Comparison of ENCODE assay signal across 7 cellular contexts in genomic region chr12:123139926-123140674, GRCh38. TPM values are rescaled to one million over a fixed set of nuclear protein-coding genes. Genes with fewer than 3 reads are reported as not detected.
DNase-seq lines count a peak whose midpoint lies in the region; ATAC-seq and TF ChIP-seq lines count a peak whose summit lies in the region.

No MANE protein-coding gene starts in this region.

- no peaks in the 10 kb centered on the region for H3K27me3 ChIP-seq in WERI-Rb-1 (ENCODE audit: insufficient read depth, low read depth, severe bottlenecking)

- ATAC-seq in stimulated activated naive CD8-positive, alpha-beta T cell treated with anti-CD3 and anti-CD28 coated beads, Interleukin-15, amount 100 ng/mL, for 72 hours: no peak
- ATAC-seq in HG03097 (IDR thresholded peaks at IDR 0.05; ENCODE audit: low FRiP score, unreplicated experiment): no peak

- H3K27me3 Mint-ChIP-seq in IgD-negative memory B cell: no peaks in the 10 kb centered on the region
- no peaks in the 10 kb centered on the region for H3K27me3 Mint-ChIP-seq in stimulated activated naive CD8-positive, alpha-beta T cell treated with anti-CD3 and anti-CD28 coated beads, Interleukin-15, amount 100 ng/mL, for 72 hours

- H3K4me1 Mint-ChIP-seq in IgD-negative memory B cell: peaks cover 4 to 11% (median 4%) of the 10 kb centered on the region in 3 donors
- H3K4me1 Mint-ChIP-seq in stimulated activated naive CD8-positive, alpha-beta T cell treated with anti-CD3 and anti-CD28 coated beads, Interleukin-15, amount 100 ng/mL, for 72 hours: peaks cover 53% of the 10 kb centered on the region

- H3K9me3 Mint-ChIP-seq in IgD-negative memory B cell: no peaks in the 10 kb centered on the region
- H3K9me3 Mint-ChIP-seq in stimulated activated naive CD8-positive, alpha-beta T cell treated with anti-CD3 and anti-CD28 coated beads, Interleukin-15, amount 100 ng/mL, for 72 hours: no peaks in the 10 kb centered on the region

- TF ChIP-seq CTCF in WERI-Rb-1 (IDR thresholded peaks at IDR 0.05; ENCODE audit: low read depth, low read length): no peak

- H3K4me3 Mint-ChIP-seq in IgD-negative memory B cell: no peak overlapping the region
- H3K4me3 Mint-ChIP-seq in stimulated activated naive CD8-positive, alpha-beta T cell treated with anti-CD3 and anti-CD28 coated beads, Interleukin-15, amount 100 ng/mL, for 72 hours: peak overlapping the region in 1 of 2 donors; percentile 26

- H3K9me3 ChIP-seq in WERI-Rb-1 (ENCODE audit: severe bottlenecking): no peaks in the 10 kb centered on the region

- peak overlapping the region; percentile 93 for H3K27ac ChIP-seq in WERI-Rb-1

- peak overlapping the region in 2 of 3 donors; percentile 28 to 75 for H3K27ac Mint-ChIP-seq in IgD-negative memory B cell
- H3K27ac Mint-ChIP-seq in stimulated activated naive CD8-positive, alpha-beta T cell treated with anti-CD3 and anti-CD28 coated beads, Interleukin-15, amount 100 ng/mL, for 72 hours: peak overlapping the region; percentile 65 to 74

- DNase-seq in WERI-Rb-1: peak; percentile 89
- peak; percentile 51 for DNase-seq in iris pigment epithelial cell (ENCODE audit: low read depth)
- DNase-seq in stimulated activated naive CD8-positive, alpha-beta T cell treated with anti-CD3 and anti-CD28 coated beads, Interleukin-15, amount 100 ng/mL, for 72 hours: no peak
- DNase-seq in NCI-H1436 treated with DMSO at 0.1 percent for 48 hours (lab: John Stamatoyannopoulos, UW): no peak
- no peak for DNase-seq in NCI-H1048 (lab: John Stamatoyannopoulos, UW)

- no peak overlapping the region; the same call in 1 of the 2 replicates for H3K4me3 ChIP-seq in WERI-Rb-1 (ENCODE audit: low read depth, low read length)

- H3K36me3 Mint-ChIP-seq in IgD-negative memory B cell: peaks cover 2% of the 10 kb centered on the region

- no peaks in the 10 kb centered on the region; the same call in 1 of the 2 replicates for H3K36me3 ChIP-seq in WERI-Rb-1

RNA-seq across cellular contexts. Expression of gene PITPNM2, which starts 10.8 kb away (rescaled TPM):
- 0.95 TPM for polyA plus RNA-seq in IgD-negative memory B cell

Comparison
In these comparisons a context has a peak if more than half of its experiments do, and no peak if none do; other contexts are left out.
1. DNase-seq: peak in WERI-Rb-1 (single experiment) and iris pigment epithelial cell (single experiment); none in stimulated activated naive CD8-positive, alpha-beta T cell treated with anti-CD3 and anti-CD28 coated beads, Interleukin-15, amount 100 ng/mL, for 72 hours (0 of 2), NCI-H1436 treated with DMSO at 0.1 percent for 48 hours (single experiment) and NCI-H1048 (single experiment).